Comparison of ENCODE assay signal across 10 cellular contexts in genomic region chr22:46104170-46104880, GRCh38. TPM values are rescaled to one million over a fixed set of nuclear protein-coding genes. Genes with fewer than 3 reads are reported as not detected.
DNase-seq lines count a peak whose midpoint lies in the region; ATAC-seq, FAIRE-seq and TF ChIP-seq lines count a peak whose summit lies in the region.
"Had no signal": no experiment of that assay in that cellular context is flagged by ENCODE, and none has a peak within 500 bp of the region (broad histone marks: within the 10 kb centered on the region; RNA-seq: fewer than 3 reads in every experiment).

No MANE protein-coding gene starts in this region.

- intact Hi-C loops in esophagus muscularis mucosa (cut with DNase I) = no loop called here

- H3K9me3 ChIP-seq in SK-N-MC (ENCODE audit: low read depth, low read length) (no peaks in the 10 kb centered on the region), esophagus muscularis mucosa (no peaks in the 10 kb centered on the region), tibial nerve (no peaks in the 10 kb centered on the region)

- TF ChIP-seq CTCF in esophagus muscularis mucosa (IDR thresholded peaks at IDR 0.05) = no peak
- TF ChIP-seq CTCF in tibial nerve (IDR thresholded peaks at IDR 0.05) = no peak
- TF ChIP-seq CTCF in D721Med (IDR thresholded peaks at IDR 0.05; ENCODE audit: insufficient read depth, missing control alignments) = no peak

- H3K27ac ChIP-seq in SK-N-MC = peak overlapping the region; percentile 42; the same call in 1 of the 2 replicates
- peak overlapping the region; percentile 77 to 85 (median 81) for H3K27ac ChIP-seq in esophagus muscularis mucosa (replicated peaks in 1 of 4)
- H3K27ac ChIP-seq in tibial nerve = peak overlapping the region; percentile 66 to 88 (median 84)

- no peaks in the 10 kb centered on the region for H3K27me3 ChIP-seq in esophagus muscularis mucosa
- no peaks in the 10 kb centered on the region for H3K27me3 ChIP-seq in tibial nerve

- no peak for TF ChIP-seq EP300 in esophagus muscularis mucosa (IDR thresholded peaks at IDR 0.05)
- peak in 1 of 2 donors; percentile 42 for TF ChIP-seq EP300 in tibial nerve (IDR thresholded peaks at IDR 0.05)

- FAIRE-seq in D721Med (lab: Jason Lieb, UNC) = no peak

- DNase-seq in SK-N-MC (ENCODE audit: low read depth, low spot score) (no peak), esophagus muscularis mucosa (ENCODE audit: extremely low spot score) (no peak), myocyte (ENCODE audit: low read depth) (peak; percentile 53), tibial nerve (ENCODE audit: low spot score in 2 of 2) (no peak), NCI-H1417 treated with DMSO at 0.1 percent for 48 hours (lab: John Stamatoyannopoulos, UW) (no peak), foreskin melanocyte (no peak), D721Med (ENCODE audit: insufficient read length, low spot score) (no peak)
- DNase-seq: natural killer cell, NCI-H1694 treated with DMSO at 0.1 percent for 48 hours had no signal

- peaks cover 91 to 100% (median 98%) of the 10 kb centered on the region in 4 donors for H3K4me1 ChIP-seq in esophagus muscularis mucosa
- peaks cover 0 to 100% (median 87%) of the 10 kb centered on the region in 4 donors for H3K4me1 ChIP-seq in tibial nerve

- 93% methylated on average over 3 of the region's 40 CpGs for WGBS in esophagus muscularis mucosa
- WGBS in tibial nerve, 2 donors = 58% methylated on average over 26 of the region's 40 CpGs; no CpG with 5 or more reads in 1 of the 2 donors

- no peak for ATAC-seq in HG02884 (IDR thresholded peaks at IDR 0.05; ENCODE audit: unreplicated experiment)
- ATAC-seq: natural killer cell had no signal

- no peak overlapping the region for H3K9ac ChIP-seq in SK-N-MC (ENCODE audit: insufficient read length)

- H3K36me3 ChIP-seq in SK-N-MC (ENCODE audit: insufficient read depth, low read length) = peaks cover 85% of the 10 kb centered on the region
- peaks cover 36 to 92% (median 77%) of the 10 kb centered on the region in 4 donors for H3K36me3 ChIP-seq in esophagus muscularis mucosa
- H3K36me3 ChIP-seq in tibial nerve = peaks cover 0 to 70% (median 4%) of the 10 kb centered on the region in 3 donors

- TF ChIP-seq POLR2A in esophagus muscularis mucosa (IDR thresholded peaks at IDR 0.05; ENCODE audit: low read depth) (no peak), tibial nerve (IDR thresholded peaks at IDR 0.05) (no peak)

- H3K4me3 ChIP-seq in SK-N-MC (no peak overlapping the region), esophagus muscularis mucosa (no peak overlapping the region), tibial nerve (no peak overlapping the region)

RNA-seq across cellular contexts. Expression of gene PPARA, which starts 46.0 kb away (rescaled TPM):
- total RNA-seq in esophagus muscularis mucosa (10 to 100 TPM; 17.0 to 50.9 (median 26.8) TPM), myocyte (17.5 and 26.3 TPM in 2 replicates), tibial nerve (10 to 100 TPM; 18.9 to 43.5 (median 27.2) TPM)
- polyA plus RNA-seq in myocyte (2012) = 7.7 TPM
